Comparison of ENCODE assay signal across 1 cellular context in genomic region chr1:151909167-151910149, GRCh38.
TF ChIP-seq lines count a peak whose summit lies in the region.

Gene THEM4 (minus strand): TSS chr1:151909511. CDS start chr1:151909458, 53 bp downstream.

TF ChIP-seq in GM12878, 131 proteins besides CTCF, POLR2A, EP300 and RAD21 (continued from another document and continues in another):
- TF ChIP-seq BHLHE40 (IDR thresholded peaks at IDR 0.05; ENCODE audit: borderline replicate concordance in 1 of 2, low read depth in 2 of 2, low read length in 1 of 2) (peak; percentile 65 to 89), MEF2B (IDR thresholded peaks at IDR 0.05; ENCODE audit: partially characterized antibody, poor library complexity, severe bottlenecking) (peak; percentile 58), NBN (IDR thresholded peaks at IDR 0.05) (peak; percentile 69; the same call in 1 of the 2 replicates), SMAD5 (IDR thresholded peaks at IDR 0.05; ENCODE audit: low read depth) (0 out of 2 replicates have a peak, but pooled peaks have one; percentile 48), LARP7 (IDR thresholded peaks at IDR 0.05) (peak; percentile 76), RELB (IDR thresholded peaks at IDR 0.05; ENCODE audit: low read depth) (peak; percentile 64), SPI1 (IDR thresholded peaks at IDR 0.05; ENCODE audit: borderline replicate concordance, insufficient read depth, low read depth, low read length) (no peak), RCOR1 (conservative IDR thresholded peaks at IDR 0.05; ENCODE audit: low read depth, low read length) (no peak; the same call in 1 of the 2 replicates), NFYA (IDR thresholded peaks at IDR 0.05; ENCODE audit: borderline replicate concordance, low read depth, low read length) (no peak), CEBPZ (IDR thresholded peaks at IDR 0.05; ENCODE audit: low read depth, low read length) (no peak), RAD51 (IDR thresholded peaks at IDR 0.05) (peak; percentile 41; the same call in 1 of the 2 replicates), NKRF (conservative IDR thresholded peaks at IDR 0.05) (0 out of 2 replicates have a peak, but pooled peaks have one; percentile 7), SUPT20H (IDR thresholded peaks at IDR 0.05; ENCODE audit: borderline replicate concordance, control insufficient read depth, low read depth, low read length) (no peak), NR2C2 (IDR thresholded peaks at IDR 0.05; ENCODE audit: borderline replicate concordance, control insufficient read depth, insufficient read length, low read depth) (no peak), MYB (IDR thresholded peaks at IDR 0.05; ENCODE audit: borderline replicate concordance, low read depth, low read length) (no peak), BCL11A (IDR thresholded peaks at IDR 0.05; ENCODE audit: low read depth, low read length) (no peak), ZZZ3 (IDR thresholded peaks at IDR 0.05; ENCODE audit: control insufficient read depth, insufficient read length, low read depth) (no peak), HSF1 (IDR thresholded peaks at IDR 0.05; ENCODE audit: low read depth, low read length) (no peak), MYC (IDR thresholded peaks at IDR 0.05; ENCODE audit: insufficient read depth, insufficient read length, insufficient replicate concordance, low read length, severe bottlenecking) (no peak), ZBTB11 (CRISPR knock-in tag; IDR thresholded peaks at IDR 0.05) (peak; percentile 92), DPF2 (IDR thresholded peaks at IDR 0.05) (0 out of 2 replicates have a peak, but pooled peaks have one; percentile 65), JUNB (IDR thresholded peaks at IDR 0.05) (no peak), KDM1A (IDR thresholded peaks at IDR 0.05; ENCODE audit: borderline replicate concordance) (no peak), ZBTB33 (IDR thresholded peaks at IDR 0.05) (no peak), FOS (IDR thresholded peaks at IDR 0.05; ENCODE audit: borderline replicate concordance, extremely low read depth, insufficient read length) (no peak), ZNF217 (IDR thresholded peaks at IDR 0.05) (no peak), CHD2 (IDR thresholded peaks at IDR 0.05; ENCODE audit: borderline replicate concordance, low read depth, low read length) (no peak), SIN3A (IDR thresholded peaks at IDR 0.05; ENCODE audit: low read depth, low read length) (no peak), GABPA (IDR thresholded peaks at IDR 0.05; ENCODE audit: low read depth) (peak; percentile 94), BACH1 (IDR thresholded peaks at IDR 0.05; ENCODE audit: borderline replicate concordance) (peak; percentile 54; the same call in 1 of the 2 replicates), CREB1 (IDR thresholded peaks at IDR 0.05; ENCODE audit: low read depth) (peak; percentile 79), ZNF622 (IDR thresholded peaks at IDR 0.05) (no peak), CREM (IDR thresholded peaks at IDR 0.05; ENCODE audit: low read depth) (peak; percentile 73), NR2F1 (conservative IDR thresholded peaks at IDR 0.05) (peak; percentile 78), ATF3 (IDR thresholded peaks at IDR 0.05; ENCODE audit: borderline replicate concordance, extremely low read depth, low read depth, low read length) (no peak), CUX1 (IDR thresholded peaks at IDR 0.05; ENCODE audit: insufficient replicate concordance, low read depth, low read length) (no peak)
